8 cellular contexts compared by ENCODE assay signal in the genomic region with DNA sequence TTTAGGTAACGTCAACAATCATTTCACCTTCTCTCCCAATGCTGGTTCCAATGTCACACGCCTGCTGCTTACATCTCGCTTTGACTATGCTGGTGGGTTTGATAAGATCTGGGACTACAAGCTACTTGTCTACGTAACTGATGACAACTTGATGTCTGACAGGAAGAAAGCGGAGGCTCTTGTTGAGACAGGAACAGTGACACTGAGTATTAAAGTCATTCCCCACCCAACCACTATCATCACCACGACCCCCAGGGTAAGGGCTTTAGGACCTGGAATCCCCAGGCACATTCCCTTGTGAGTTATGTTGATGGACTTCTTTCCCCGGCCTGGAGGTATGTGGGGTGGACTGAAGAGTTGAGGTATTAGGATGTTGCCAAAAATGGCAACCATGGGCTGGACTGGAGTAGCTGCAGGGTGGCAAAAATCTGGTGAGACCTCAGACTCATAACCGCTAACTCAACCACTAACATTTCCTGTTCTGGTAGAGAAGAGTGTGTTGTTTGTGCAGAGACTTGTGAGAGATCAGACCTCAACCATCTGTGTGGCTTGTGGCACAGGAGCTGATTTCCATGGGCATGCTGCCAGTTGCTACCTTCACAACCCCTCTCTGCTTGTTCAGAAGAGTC. TPM values are rescaled to one million over a fixed set of nuclear protein-coding genes. Genes with fewer than 3 reads are reported as not detected.
DNase-seq lines count a peak whose midpoint lies in the region; ATAC-seq and TF ChIP-seq lines count a peak whose summit lies in the region.

No MANE protein-coding gene starts in this region.

- no peak overlapping the region for H3K4me2 ChIP-seq in smooth muscle cell

- peak overlapping the region; percentile 97 for H3K27ac ChIP-seq in A673 (ENCODE audit: low read depth, low read length, poor library complexity, severe bottlenecking)
- no peak overlapping the region for H3K27ac ChIP-seq in smooth muscle cell (ENCODE audit: low read depth)

- intact Hi-C loops in A673 (cut with micrococcal nuclease; ENCODE audit: unreplicated experiment): loop anchor here (5.0 kb wide), 1 partner anchor 90 kb away; no protein-coding TSS in a partner anchor

- H3K36me3 ChIP-seq in A673 (ENCODE audit: insufficient read depth, low read length, poor library complexity, severe bottlenecking): no peaks in the 10 kb centered on the region
- no peaks in the 10 kb centered on the region for H3K36me3 ChIP-seq in smooth muscle cell (ENCODE audit: low read depth)

- no peak overlapping the region for H3K9ac ChIP-seq in smooth muscle cell (ENCODE audit: low read depth)

- H2AFZ ChIP-seq in smooth muscle cell (ENCODE audit: low read depth): no peak overlapping the region

- no peaks in the 10 kb centered on the region for H4K20me1 ChIP-seq in smooth muscle cell (ENCODE audit: low read depth)

- H3K9me3 ChIP-seq in A673 (ENCODE audit: low read depth, low read length, poor library complexity, severe bottlenecking) (no peaks in the 10 kb centered on the region), smooth muscle cell (replicated peaks; ENCODE audit: low read depth) (no peaks in the 10 kb centered on the region)

- H3F3A ChIP-seq in smooth muscle cell (ENCODE audit: low read depth): no peaks in the 10 kb centered on the region

- H3K4me1 ChIP-seq in A673 (ENCODE audit: insufficient read depth, low read length, poor library complexity, severe bottlenecking): peaks cover 37% of the 10 kb centered on the region
- peaks cover 6% of the 10 kb centered on the region for H3K4me1 ChIP-seq in smooth muscle cell (ENCODE audit: low read depth)

- BruUV-seq in A673 (replicated peaks; lab: Mats Ljungman, UMichigan): no TSS peak

- CTCF ChIA-PET in A673 (lab: Charles Lee): no interaction called here

- no peak for DNase-seq in A673 (ENCODE audit: low spot score)
- peak; percentile 58 for DNase-seq in NCI-H446 treated with DMSO at 0.1 percent for 48 hours (lab: John Stamatoyannopoulos, UW)
- peak; percentile 66 for DNase-seq in activated effector memory CD4-positive, alpha-beta T cell treated with Interleukin-2 at 50 U/mL for 16 hours
- DNase-seq in stimulated activated CD4-positive, alpha-beta T cell treated with anti-CD3 and anti-CD28 coated beads, TNF-alpha, amount 100 ng/mL, for 1 hour (ENCODE audit: low read depth in 3 of 3, low spot score in 1 of 3): peak in 2 of 3 donors; percentile 43 to 64
- DNase-seq in NCI-H2081 treated with DMSO at 0.1 percent for 48 hours (lab: John Stamatoyannopoulos, UW): no peak
- DNase-seq in smooth muscle cell (lab: John Stamatoyannopoulos, UW; ENCODE audit: unreplicated experiment): no peak

- POLR2A ChIA-PET in A673 (lab: Charles Lee; ENCODE audit: low non-redundant PET): interaction anchor here (0.6 kb wide), 1 partner anchor 18 kb away, joined by 3 read pairs; no protein-coding TSS in a partner anchor

- no peaks in the 10 kb centered on the region for H3K79me2 ChIP-seq in smooth muscle cell (ENCODE audit: low read depth)

- 59% methylated on average over 8 of the region's 8 CpGs for WGBS in smooth muscle cell (ENCODE audit: low lambda C conversion rate)

- peak; percentile 74 for ATAC-seq in GM21447 (IDR thresholded peaks at IDR 0.05; ENCODE audit: unreplicated experiment)
- ATAC-seq in GM19328 (IDR thresholded peaks at IDR 0.05; ENCODE audit: unreplicated experiment): no peak

- TF ChIP-seq CTCF in A673 (conservative IDR thresholded peaks at IDR 0.05; ENCODE audit: low read depth, low read length) (no peak), smooth muscle cell (IDR thresholded peaks at IDR 0.05; ENCODE audit: borderline replicate concordance, insufficient read depth, poor library complexity, severe bottlenecking) (no peak)

- H3K4me3 ChIP-seq in A673 (ENCODE audit: low read depth, low read length, poor library complexity, severe bottlenecking): no peak overlapping the region
- no peak overlapping the region for H3K4me3 ChIP-seq in smooth muscle cell

- H3K27me3 ChIP-seq in A673 (replicated peaks; ENCODE audit: insufficient read depth, low read depth, low read length, poor library complexity) (no peaks in the 10 kb centered on the region), smooth muscle cell (ENCODE audit: low read depth) (no peaks in the 10 kb centered on the region)

RNA-seq across cellular contexts. Expression of a gene that starts 59.2 kb away (rescaled TPM):
- 13.9 and 17.7 TPM in 2 replicates for total RNA-seq in A673 (2021)
- 0.27 and 0.31 TPM in 2 replicates for total RNA-seq in smooth muscle cell
- 0.24 and 1.7 TPM in 2 replicates for polyA plus RNA-seq in smooth muscle cell

Comparison
In these comparisons a context has a peak if more than half of its experiments do, and no peak if none do; other contexts are left out.
1. DNase-seq: peak in NCI-H446 treated with DMSO at 0.1 percent for 48 hours (single experiment), activated effector memory CD4-positive, alpha-beta T cell treated with Interleukin-2 at 50 U/mL for 16 hours (single experiment) and stimulated activated CD4-positive, alpha-beta T cell treated with anti-CD3 and anti-CD28 coated beads, TNF-alpha, amount 100 ng/mL, for 1 hour (2 of 3); none in A673 (single experiment), NCI-H2081 treated with DMSO at 0.1 percent for 48 hours (single experiment) and smooth muscle cell (single experiment).
2. RNA of a gene that starts 59.2 kb away (total RNA-seq): 13.9 to 17.7 TPM in A673; 0.27 to 0.31 TPM in smooth muscle cell; every median in the first group is over 10 times any median in the second.